Comparison of ENCODE assay signal across 21 cellular contexts in the genomic region with DNA sequence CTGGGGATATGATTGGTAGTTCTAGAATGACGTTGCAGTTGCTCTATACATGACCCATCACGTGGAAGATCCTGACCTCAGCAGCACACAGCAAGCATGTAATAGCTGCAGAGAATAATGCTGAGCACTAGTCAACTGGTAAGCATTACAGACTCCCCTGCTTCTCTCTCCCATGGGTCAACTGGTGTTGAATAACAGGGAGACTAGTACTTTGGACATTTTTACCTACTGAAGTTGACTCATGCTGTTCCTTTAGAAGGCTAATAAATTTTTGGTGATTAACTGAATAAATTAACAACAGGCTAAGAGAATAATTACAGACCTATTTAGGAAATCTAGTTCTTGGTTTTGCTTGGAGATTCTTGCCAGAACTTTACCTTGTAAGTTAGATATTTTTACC.
DNase-seq lines count a peak whose midpoint lies in the region; ATAC-seq, FAIRE-seq and TF ChIP-seq lines count a peak whose summit lies in the region.
"Had no signal": no experiment of that assay in that cellular context is flagged by ENCODE, and none has a peak within 500 bp of the region (broad histone marks: within the 10 kb centered on the region; RNA-seq: fewer than 3 reads in every experiment).

No MANE protein-coding gene starts in this region.

- POLR2A ChIA-PET in HEK293 (lab: Yijun Ruan, JAX) (no interaction called here), H1 (lab: Charles Lee; ENCODE audit: partially characterized antibody) (no interaction called here)

- no peaks in the 10 kb centered on the region for H3K79me2 ChIP-seq in H1 (ENCODE audit: control insufficient read depth in 1 of 2, insufficient read depth in 2 of 2, low read length in 2 of 2)

- peak; percentile 32 for FAIRE-seq in H1 (lab: Jason Lieb, UNC)
- FAIRE-seq: A204.1, D721Med, G401.6, GM18507, H54, K562 had no signal

- no peak overlapping the region for H4K91ac ChIP-seq in H1 (replicated peaks; ENCODE audit: insufficient read length, low read length)

- H2AK5ac ChIP-seq in H1 (ENCODE audit: low read depth, low read length) = no peak overlapping the region

- H3K9me3 Mint-ChIP-seq in HFFc6 = peaks cover 30% of the 10 kb centered on the region
- H3K9me3 Mint-ChIP-seq: CD4-positive, alpha-beta T cell had no signal

- H2BK120ac ChIP-seq in H1 (replicated peaks; ENCODE audit: low read depth, low read length) = no peak overlapping the region

- TF ChIP-seq RAD21 in H1 (IDR thresholded peaks at IDR 0.05 in 1 of 2, conservative IDR thresholded peaks at IDR 0.05 in 1 of 2; ENCODE audit: low read depth in 2 of 2, low read length in 2 of 2) = no peak

- H3K56ac ChIP-seq in H1 (replicated peaks; ENCODE audit: insufficient read length, low read depth, low read length) = no peak overlapping the region

- no peaks in the 10 kb centered on the region for H3K79me1 ChIP-seq in H1 (ENCODE audit: low read depth, low read length)

- H3K27ac Mint-ChIP-seq in HFFc6 = no peak overlapping the region
- H3K27ac Mint-ChIP-seq: CD4-positive, alpha-beta T cell had no signal

- H3K27ac ChIP-seq in HEK293 (ENCODE audit: extremely low read depth, low read depth, low read length) = no peak overlapping the region
- no peak overlapping the region for H3K27ac ChIP-seq in H1 (ENCODE audit: low read depth, low read length)
- H3K27ac ChIP-seq: C4-2B, HL-60 had no signal

- peak overlapping the region in 1 of 2 experiments; percentile 34; a peak in 1 of 4 replicates for H3K4me2 ChIP-seq in H1 (ENCODE audit: insufficient read depth in 1 of 2, low read depth in 2 of 2, low read length in 2 of 2)

- H3K4me3 ChIP-seq in HEK293 (ENCODE audit: low read depth, low read length) (no peak overlapping the region), H1 (ENCODE audit: extremely low read depth in 1 of 4, insufficient read depth in 2 of 4, low read depth in 3 of 4, low read length in 4 of 4) (no peak overlapping the region)
- H3K4me3 ChIP-seq: K562 had no signal

- H3K4ac ChIP-seq in H1 (replicated peaks; ENCODE audit: insufficient read length, low read depth, low read length) = no peak overlapping the region

- WGBS in H1 (ENCODE audit: extremely low coverage in 1 of 2, insufficient coverage in 1 of 2, insufficient read length in 1 of 2, insufficient replicate concordance in 2 of 2, low coverage in 1 of 2, low lambda C conversion rate in 2 of 2, missing lambda C conversion rate in 1 of 2), 2 experiments = 71% methylated on average over 2 of the region's 2 CpGs; no CpG with 5 or more reads in 1 of the 2 experiments

- no peak overlapping the region for H3K9ac ChIP-seq in H1 (replicated peaks in 1 of 4; ENCODE audit: extremely low read depth in 1 of 4, low read depth in 3 of 4, low read length in 3 of 4)

- H2BK12ac ChIP-seq in H1 (ENCODE audit: low read depth, low read length) = peak overlapping the region; percentile 20; the same call in 1 of the 2 replicates

- H3K36me3 ChIP-seq in HEK293 (ENCODE audit: control insufficient read depth in 2 of 2, insufficient read depth in 1 of 2, low read length in 2 of 2) (no peaks in the 10 kb centered on the region), H1 (ENCODE audit: control insufficient read depth in 2 of 4, insufficient read depth in 4 of 4, low read length in 3 of 4) (no peaks in the 10 kb centered on the region)

- H3K4me1 ChIP-seq in HEK293 (ENCODE audit: control insufficient read depth, insufficient read depth, low read length) (peaks cover 34% of the 10 kb centered on the region), H1 (replicated peaks in 1 of 4; ENCODE audit: control insufficient read depth in 3 of 4, insufficient read depth in 4 of 4, low read length in 3 of 4) (peaks cover 5 to 23% (median 9%) of the 10 kb centered on the region in 4 experiments; a peak in 5 of 7 replicates)
- H3K4me1 ChIP-seq: Caco-2 had no signal

- H2BK15ac ChIP-seq in H1 (ENCODE audit: low read length) = no peak overlapping the region

- CTCF ChIA-PET in HEK293 (lab: Yijun Ruan, JAX) = no interaction called here
- CTCF ChIA-PET in H1 (lab: Charles Lee; ENCODE audit: partially characterized antibody) = no interaction called here

- peak overlapping the region; percentile 40; the same call in 1 of the 2 replicates for H2BK20ac ChIP-seq in H1 (ENCODE audit: low read length)

- no peak for TF ChIP-seq POLR2A in H1 (IDR thresholded peaks at IDR 0.05; ENCODE audit: control extremely low read depth in 1 of 2, low read depth in 2 of 2, low read length in 2 of 2)

- no peak overlapping the region for H2BK5ac ChIP-seq in H1 (ENCODE audit: low read depth, low read length)

- H3K27me3 Mint-ChIP-seq in HFFc6 (ENCODE audit: insufficient read depth) = peaks cover 1% of the 10 kb centered on the region; the same call in 1 of the 2 replicates
- H3K27me3 Mint-ChIP-seq: CD4-positive, alpha-beta T cell had no signal

- peak overlapping the region; percentile 38; the same call in 1 of the 2 replicates for H3K18ac ChIP-seq in H1 (ENCODE audit: extremely low read depth, low read length)

- H4K8ac ChIP-seq in H1 (ENCODE audit: extremely low read depth, insufficient read depth, low read length) = no peak overlapping the region

- no peak for TF ChIP-seq CTCF in HEK293 (tag by site-specific recombination; IDR thresholded peaks at IDR 0.05)
- no peak for TF ChIP-seq CTCF in H1 (IDR thresholded peaks at IDR 0.05; ENCODE audit: control extremely low read depth in 1 of 3, insufficient read depth in 1 of 3, low read depth in 1 of 3, low read length in 3 of 3)
- no peak for TF ChIP-seq CTCF in HFFc6 (IDR thresholded peaks at IDR 0.05)

- H3K9me3 ChIP-seq in HEK293 (ENCODE audit: control insufficient read depth, insufficient read depth, low read depth, low read length) (no peaks in the 10 kb centered on the region), H1 (ENCODE audit: insufficient read depth in 2 of 2, low read depth in 1 of 2, low read length in 1 of 2) (no peaks in the 10 kb centered on the region)
- H3K9me3 ChIP-seq: Caco-2 had no signal

- DNase-seq in H1 (ENCODE audit: low read depth in 1 of 2, low spot score in 2 of 2) (no peak), kidney tubule cell (ENCODE audit: low spot score) (peak; percentile 9), HFFc6 (no peak), NCI-H1694 treated with DMSO at 0.1 percent for 48 hours (lab: John Stamatoyannopoulos, UW) (no peak)
- DNase-seq: ACHN; AML-193; Caco-2; CD4-positive, alpha-beta T cell; IMR-90; Karpas-422 had no signal

- no peaks in the 10 kb centered on the region for H3K4me1 Mint-ChIP-seq in HFFc6 (ENCODE audit: low read depth)

- H2AFZ ChIP-seq in H1 (ENCODE audit: low read length) = no peak overlapping the region

- no peak overlapping the region for H3K14ac ChIP-seq in H1 (ENCODE audit: insufficient read length)

- no peak for TF ChIP-seq EP300 in H1 (IDR thresholded peaks at IDR 0.05; ENCODE audit: borderline replicate concordance in 1 of 2, low read depth in 2 of 2, low read length in 2 of 2)

- H4K20me1 ChIP-seq in H1 (replicated peaks in 1 of 2; ENCODE audit: control insufficient read depth in 1 of 2, insufficient read depth in 2 of 2, low read length in 2 of 2) = no peaks in the 10 kb centered on the region

- ATAC-seq in HG03457 (IDR thresholded peaks at IDR 0.05; ENCODE audit: unreplicated experiment) = no peak
- ATAC-seq: HCT116, K562 had no signal

- no peak overlapping the region for H3K4me3 Mint-ChIP-seq in HFFc6
- H3K4me3 Mint-ChIP-seq: CD4-positive, alpha-beta T cell had no signal

- H4K5ac ChIP-seq in H1 (ENCODE audit: insufficient read length, low read depth, low read length) = no peak overlapping the region

- H3K27me3 ChIP-seq in H1 (replicated peaks in 1 of 4; ENCODE audit: control insufficient read depth in 3 of 4, extremely low read depth in 1 of 4, insufficient read depth in 3 of 4, low read length in 3 of 4) = no peaks in the 10 kb centered on the region

- H3K23me2 ChIP-seq in H1 (ENCODE audit: low read depth, low read length) = no peaks in the 10 kb centered on the region

- no peak overlapping the region for H3K23ac ChIP-seq in H1 (ENCODE audit: insufficient read length)

- H3K36me3 Mint-ChIP-seq in HFFc6 (ENCODE audit: low read depth) = no peaks in the 10 kb centered on the region

TF ChIP-seq in HEK293, 187 proteins besides CTCF, POLR2A, EP300 and RAD21 (continues in another document):
- TF ChIP-seq ZNF132 (tag by site-specific recombination; IDR thresholded peaks at IDR 0.05; ENCODE audit: borderline replicate concordance) (no peak), HOXC10 (CRISPR knock-in tag; IDR thresholded peaks at IDR 0.05) (no peak)

TF ChIP-seq in H1, 55 proteins besides CTCF, POLR2A, EP300 and RAD21:
- TF ChIP-seq ATF2 (IDR thresholded peaks at IDR 0.05; ENCODE audit: low read length) (no peak), BACH1 (IDR thresholded peaks at IDR 0.05; ENCODE audit: low read length) (no peak), PHF8 (conservative IDR thresholded peaks at IDR 0.05; ENCODE audit: low read depth, low read length) (no peak), YY1 (IDR thresholded peaks at IDR 0.05; ENCODE audit: low read depth, low read length) (no peak), SUZ12 (IDR thresholded peaks at IDR 0.05; ENCODE audit: low read length) (no peak), SIRT6 (IDR thresholded peaks at IDR 0.05; ENCODE audit: low read length) (no peak), RFX5 (IDR thresholded peaks at IDR 0.05; ENCODE audit: borderline replicate concordance, low read depth, low read length) (no peak), CHD1 (IDR thresholded peaks at IDR 0.05; ENCODE audit: low read depth, low read length) (no peak), NRF1 (IDR thresholded peaks at IDR 0.05; ENCODE audit: low read depth, low read length) (no peak), NANOG (IDR thresholded peaks at IDR 0.05; ENCODE audit: insufficient read depth, low read depth, low read length, poor library complexity, severe bottlenecking) (no peak)
